Comparison of ENCODE assay signal across 8 cellular contexts in genomic region chr15:51970981-51971352, GRCh38. TPM values are rescaled to one million over a fixed set of nuclear protein-coding genes. Genes with fewer than 3 reads are reported as not detected.
DNase-seq lines count a peak whose midpoint lies in the region; ATAC-seq, FAIRE-seq and TF ChIP-seq lines count a peak whose summit lies in the region.

No MANE protein-coding gene starts in this region.

- DNase-seq in activated naive CD4-positive, alpha-beta T cell treated with anti-CD3 and anti-CD28 coated beads for 36 hours: no peak
- no peak for DNase-seq in activated naive CD4-positive, alpha-beta T cell treated with Interleukin-2 at 50 U/mL for 16 hours
- peak in 1 of 4 experiments; percentile 41 for DNase-seq in K562 (ENCODE audit: extremely low read depth in 1 of 4, low spot score in 3 of 4)
- DNase-seq in memory B cell (ENCODE audit: low spot score in 2 of 2): no peak
- DNase-seq in CD1c-positive myeloid dendritic cell (ENCODE audit: extremely low spot score): no peak
- no peak for DNase-seq in HK-2 (ENCODE audit: unreplicated experiment)

- POLR2A ChIA-PET in K562 (lab: Yijun Ruan, JAX): interaction anchor here (0.6 to 3.8 kb wide), 21 partner anchors 8 to 257 kb away, joined by 3 to 32 read pairs (median 3); no protein-coding TSS in a partner anchor

- H3K36me3 Mint-ChIP-seq in activated naive CD4-positive, alpha-beta T cell treated with anti-CD3 and anti-CD28 coated beads for 36 hours (ENCODE audit: low read depth): peaks cover 22% of the 10 kb centered on the region
- H3K36me3 Mint-ChIP-seq in memory B cell: peaks cover 11% of the 10 kb centered on the region

- no peak for TF ChIP-seq POLR2A in K562 (conservative IDR thresholded peaks at IDR 0.05)

- CTCF ChIA-PET in activated naive CD4-positive, alpha-beta T cell treated with anti-CD3 and anti-CD28 coated beads for 36 hours (lab: Charles Lee): interaction anchor here (0.7 to 2.3 kb wide), 5 partner anchors 9 to 257 kb away, joined by 3 to 6 read pairs (median 3); no protein-coding TSS in a partner anchor
- CTCF ChIA-PET in K562 (lab: Yijun Ruan, JAX; ENCODE audit: low intra/inter-chr PET ratio): no interaction called here

- no peak for TF ChIP-seq RAD21 in K562 (CRISPR knock-in tag; conservative IDR thresholded peaks at IDR 0.05 in 1 of 2, IDR thresholded peaks at IDR 0.05 in 1 of 2)

- intact Hi-C loops in activated naive CD4-positive, alpha-beta T cell treated with anti-CD3 and anti-CD28 coated beads for 36 hours (cut with micrococcal nuclease): loop anchor here (1.0 to 2.0 kb wide), 4 partner anchors 36 to 208 kb away; partner anchors contain the start of genes MAPK6 and TMOD3
- intact Hi-C loops in K562 (cut with micrococcal nuclease): no loop called here

- H3K27me3 ChIP-seq in K562 (ENCODE audit: control insufficient read depth in 2 of 2, insufficient read depth in 2 of 2, low read length in 2 of 2): no peaks in the 10 kb centered on the region

- H2AFZ ChIP-seq in K562 (ENCODE audit: low read depth, low read length): peak overlapping the region; percentile 100

- peaks cover 3 to 17% of the 10 kb centered on the region in 2 experiments; a peak in 4 of 5 replicates for H3K4me1 ChIP-seq in K562 (replicated peaks in 1 of 2; ENCODE audit: control insufficient read depth in 2 of 2, insufficient read depth in 2 of 2, low read length in 2 of 2)

- peak overlapping the region; percentile 86 for H3K27ac ChIP-seq in K562 (ENCODE audit: extremely low read depth, low read depth, low read length)

- BruUV-seq in K562 (replicated peaks; lab: Mats Ljungman, UMichigan): no TSS peak

- H3K9me1 ChIP-seq in K562 (ENCODE audit: control insufficient read depth, insufficient read depth, low read length): no peaks in the 10 kb centered on the region

- peak overlapping the region; percentile 77 for H3K4me3 ChIP-seq in K562

- H3K4me3 Mint-ChIP-seq in activated naive CD4-positive, alpha-beta T cell treated with anti-CD3 and anti-CD28 coated beads for 36 hours: peak overlapping the region; percentile 90
- peak overlapping the region; percentile 98 for H3K4me3 Mint-ChIP-seq in memory B cell

- peaks cover 8% of the 10 kb centered on the region for H3K9me3 Mint-ChIP-seq in activated naive CD4-positive, alpha-beta T cell treated with anti-CD3 and anti-CD28 coated beads for 36 hours
- H3K9me3 Mint-ChIP-seq in memory B cell: peaks cover 7% of the 10 kb centered on the region

- no peaks in the 10 kb centered on the region for H3K9me3 ChIP-seq in K562 (replicated peaks; ENCODE audit: control insufficient read depth, insufficient read depth, low read depth, low read length)

- ATAC-seq in HG03432 (IDR thresholded peaks at IDR 0.05; ENCODE audit: unreplicated experiment): peak; percentile 21
- ATAC-seq in K562: peak; percentile 49
- ATAC-seq in memory B cell (ENCODE audit: low read depth): no peak
- no peak for ATAC-seq in activated CD4-positive, CD25-positive, alpha-beta regulatory T cell treated with anti-CD3 and anti-CD28 coated beads, Interleukin-2, amount 50 U/mL, for 24 hours

- peak overlapping the region; percentile 96 for H3K27ac Mint-ChIP-seq in activated naive CD4-positive, alpha-beta T cell treated with anti-CD3 and anti-CD28 coated beads for 36 hours
- H3K27ac Mint-ChIP-seq in memory B cell: peak overlapping the region; percentile 96

- in situ Hi-C loops in K562 (cut with MboI): no loop called here

- peaks cover 4% of the 10 kb centered on the region; the same call in 2 of the 3 replicates for H3K36me3 ChIP-seq in K562 (ENCODE audit: control insufficient read depth, insufficient read depth, low read length)

- no peak for FAIRE-seq in K562 (lab: Jason Lieb, UNC)

- TF ChIP-seq CTCF in K562 (IDR thresholded peaks at IDR 0.05 in 2 of 3, conservative IDR thresholded peaks at IDR 0.05 in 1 of 3; ENCODE audit: insufficient read depth in 2 of 3, low read depth in 1 of 3, low read length in 3 of 3): no peak

- H3K4me2 ChIP-seq in K562 (ENCODE audit: insufficient read depth, low read length): peak overlapping the region; percentile 97

- H4K20me1 ChIP-seq in K562 (replicated peaks; ENCODE audit: control insufficient read depth, insufficient read depth, low read length): no peaks in the 10 kb centered on the region

- H3K4me1 Mint-ChIP-seq in activated naive CD4-positive, alpha-beta T cell treated with anti-CD3 and anti-CD28 coated beads for 36 hours (ENCODE audit: low read depth): peaks cover 29% of the 10 kb centered on the region
- peaks cover 16% of the 10 kb centered on the region for H3K4me1 Mint-ChIP-seq in memory B cell

- TF ChIP-seq EP300 in K562 (IDR thresholded peaks at IDR 0.05; ENCODE audit: low read length): no peak

- H3K79me2 ChIP-seq in K562 (ENCODE audit: control insufficient read depth, insufficient read depth, low read length): peaks cover 53% of the 10 kb centered on the region

- H3K9ac ChIP-seq in K562 (ENCODE audit: insufficient read depth in 1 of 2, low read depth in 2 of 2, low read length in 2 of 2): peak overlapping the region; percentile 86 to 98

- WGBS in K562 (ENCODE audit: insufficient coverage, low coverage, missing lambda C conversion rate): 1% methylated on average over 6 of the region's 6 CpGs

- peaks cover 2% of the 10 kb centered on the region for H3K27me3 Mint-ChIP-seq in activated naive CD4-positive, alpha-beta T cell treated with anti-CD3 and anti-CD28 coated beads for 36 hours (ENCODE audit: low read depth)
- H3K27me3 Mint-ChIP-seq in memory B cell: no peaks in the 10 kb centered on the region

TF ChIP-seq in K562, 482 proteins besides CTCF, POLR2A, EP300 and RAD21 (continues in another document):
- TF ChIP-seq GTF2F1 (IDR thresholded peaks at IDR 0.05; ENCODE audit: low read depth, low read length) (no peak), ZNF24 (IDR thresholded peaks at IDR 0.05) (peak; percentile 72), ZNF398 (CRISPR knock-in tag; IDR thresholded peaks at IDR 0.05) (no peak), LCOR (CRISPR knock-in tag; IDR thresholded peaks at IDR 0.05) (0 out of 2 replicates have a peak, but pooled peaks have one; percentile 56), NCOA1 (IDR thresholded peaks at IDR 0.05; ENCODE audit: low read depth) (no peak), CREB1 (IDR thresholded peaks at IDR 0.05) (no peak), CREB1 (CRISPR knock-in tag; IDR thresholded peaks at IDR 0.05) (no peak), FOXJ2 (tag; IDR thresholded peaks at IDR 0.05) (no peak)

RNA-seq across cellular contexts. Expression of gene LEO1, which starts 0.6 kb away (rescaled TPM):
- 10 to 100 TPM; 21.0 to 23.8 TPM for total RNA-seq in activated naive CD4-positive, alpha-beta T cell treated with anti-CD3 and anti-CD28 coated beads for 36 hours
- 11.5 and 34.7 TPM in 2 replicates for total RNA-seq in K562 (2011; cell fraction: chromatin; rRNA removed; ENCODE audit: low replicate concordance)
- 7.7 and 8.7 TPM in 2 replicates for total RNA-seq in K562 (2011; cell fraction: nucleolus; rRNA removed)
- 18.7 and 25.7 TPM in 2 replicates for total RNA-seq in K562 (2011; cell fraction: nucleoplasm; rRNA removed)
- total RNA-seq in K562 (2014; rRNA removed) (33.4 and 37.9 TPM in 2 replicates), K562 (2014; rRNA removed; fragmentation: Illumina TruSeq; extraction: Trizol) (40.9 and 44.1 TPM in 2 replicates), K562 (2015; rRNA removed; fragmentation: Illumina TruSeq; extraction: Trizol) (42.5 and 44.0 TPM in 2 replicates), K562 (2021) (19.2 and 19.6 TPM in 2 replicates)
- polyA plus RNA-seq in K562 (2011; rRNA removed) (6.1 and 8.4 TPM in 2 replicates), K562 (2014; fragmentation: Illumina TruSeq; extraction: Trizol) (37.8 and 48.3 TPM in 2 replicates), K562 (2014; fragmentation: Nextera tagmentation; extraction: Ambion mirVana) (10 to 100 TPM; 26.0 to 38.7 TPM), K562 (2014; rRNA removed) (28.8 and 37.2 TPM in 2 replicates)
- polyA plus RNA-seq in K562 (2011; cell fraction: cytosol; rRNA removed): 0.76 and 2.3 TPM in 2 replicates
- polyA plus RNA-seq in K562 (2011; cell fraction: nucleus; rRNA removed): 2.4 and 3.5 TPM in 2 replicates
- 15.7 and 29.5 TPM in 2 replicates for polyA plus RNA-seq in K562 (2012)
- 20.8 and 22.3 TPM in 2 replicates for polyA minus RNA-seq in K562 (2011; rRNA and poly(A)+ RNA removed)
- polyA minus RNA-seq in K562 (2011; cell fraction: cytosol; rRNA and poly(A)+ RNA removed): 4.6 and 5.0 TPM in 2 replicates
- 3.5 and 7.9 TPM in 2 replicates for polyA minus RNA-seq in K562 (2011; cell fraction: nucleus; rRNA and poly(A)+ RNA removed)

RNA-seq across cellular contexts. Expression of gene MAPK6, which starts 48.1 kb away (rescaled TPM):
- total RNA-seq in activated naive CD4-positive, alpha-beta T cell treated with anti-CD3 and anti-CD28 coated beads for 36 hours: 10 to 100 TPM; 16.7 to 17.2 TPM
- total RNA-seq in K562 (2011; cell fraction: chromatin; rRNA removed; ENCODE audit: low replicate concordance): 37.7 and 101 TPM in 2 replicates
- total RNA-seq in K562 (2011; cell fraction: nucleolus; rRNA removed): 11.5 and 15.7 TPM in 2 replicates
- total RNA-seq in K562 (2011; cell fraction: nucleoplasm; rRNA removed): 27.8 and 41.8 TPM in 2 replicates
- 49.9 and 51.2 TPM in 2 replicates for total RNA-seq in K562 (2014; rRNA removed)
- total RNA-seq in K562 (2014; rRNA removed; fragmentation: Illumina TruSeq; extraction: Trizol): 97.1 and 110 TPM in 2 replicates
- 76.3 and 81.5 TPM in 2 replicates for total RNA-seq in K562 (2015; rRNA removed; fragmentation: Illumina TruSeq; extraction: Trizol)
- total RNA-seq in K562 (2021): 92.0 and 94.4 TPM in 2 replicates
- 71.5 and 84.7 TPM in 2 replicates for polyA plus RNA-seq in K562 (2011; rRNA removed)
- 14.9 and 33.5 TPM in 2 replicates for polyA plus RNA-seq in K562 (2011; cell fraction: cytosol; rRNA removed)
- polyA plus RNA-seq in K562 (2011; cell fraction: nucleus; rRNA removed): 13.7 and 24.3 TPM in 2 replicates
- polyA plus RNA-seq in K562 (2012): 46.7 and 46.9 TPM in 2 replicates
- 70.4 and 74.0 TPM in 2 replicates for polyA plus RNA-seq in K562 (2014; fragmentation: Illumina TruSeq; extraction: Trizol)
- 10 to 100 TPM; 28.5 to 30.8 TPM for polyA plus RNA-seq in K562 (2014; fragmentation: Nextera tagmentation; extraction: Ambion mirVana)
- 36.2 and 39.4 TPM in 2 replicates for polyA plus RNA-seq in K562 (2014; rRNA removed)
- 154 and 186 TPM in 2 replicates for polyA minus RNA-seq in K562 (2011; rRNA and poly(A)+ RNA removed)
- polyA minus RNA-seq in K562 (2011; cell fraction: cytosol; rRNA and poly(A)+ RNA removed): 51.0 and 52.9 TPM in 2 replicates
- polyA minus RNA-seq in K562 (2011; cell fraction: nucleus; rRNA and poly(A)+ RNA removed): 12.5 and 25.4 TPM in 2 replicates

Comparison
In these comparisons a context has a peak if more than half of its experiments do, and no peak if none do; other contexts are left out.
1. ATAC-seq: peak in HG03432 (single experiment) and K562 (single experiment); none in memory B cell (single experiment) and activated CD4-positive, CD25-positive, alpha-beta regulatory T cell treated with anti-CD3 and anti-CD28 coated beads, Interleukin-2, amount 50 U/mL, for 24 hours (0 of 2).